Comparison of ENCODE assay signal across 11 cellular contexts in the genomic region with DNA sequence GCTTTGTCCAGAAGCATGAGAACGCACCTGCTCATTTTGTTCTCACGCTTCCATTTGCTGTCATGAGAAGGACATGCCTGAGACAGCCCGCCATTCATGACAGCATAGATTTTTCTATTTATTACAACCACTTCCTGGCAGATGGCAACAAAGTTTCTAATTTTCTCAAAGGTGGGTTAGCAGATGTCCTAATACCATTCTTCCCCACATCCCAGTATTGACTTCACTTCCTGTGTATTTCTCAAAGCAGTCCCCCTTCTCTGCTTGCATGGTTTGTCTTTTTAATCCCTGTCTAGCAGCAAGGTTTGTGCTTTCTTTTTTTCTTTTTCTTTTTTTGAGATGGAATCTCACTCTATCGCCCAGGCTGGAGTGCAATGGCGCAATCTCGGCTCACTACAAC.
"Had no signal": no experiment of that assay in that cellular context is flagged by ENCODE, and none has a peak within 500 bp of the region (broad histone marks: within the 10 kb centered on the region; RNA-seq: fewer than 3 reads in every experiment).

No MANE protein-coding gene starts in this region.

- H3K27ac ChIP-seq: GM23248, HL-60, KMS-11 had no signal

- H2AFZ ChIP-seq: GM23248 had no signal

- DNase-seq: GM23248, GOT3, H7, HFFc6 had no signal

- H3K4me2 ChIP-seq: KMS-11 had no signal

- H3K4me3 Mint-ChIP-seq: HFFc6, IgD-negative memory B cell had no signal

- H3K4me3 ChIP-seq: GM23248, HAP-1, K562 had no signal

- H3K4me1 Mint-ChIP-seq: IgD-negative memory B cell had no signal

- H3K27ac Mint-ChIP-seq: HFFc6, IgD-negative memory B cell had no signal

- H3K36me3 ChIP-seq: HAP-1 had no signal

- H3K36me3 Mint-ChIP-seq: IgD-negative memory B cell had no signal

- ATAC-seq: HCT116, HepG2, K562 had no signal

- H3K9me3 ChIP-seq: HAP-1 had no signal

- H3K9me3 Mint-ChIP-seq: HFFc6 had no signal

- H3K9ac ChIP-seq: GM23248, KMS-11 had no signal

- H3K4me1 ChIP-seq: HAP-1 had no signal
